13 cellular contexts compared by ENCODE assay signal in genomic region chr2:170843656-170844055, GRCh38. TPM values are rescaled to one million over a fixed set of nuclear protein-coding genes. Genes with fewer than 3 reads are reported as not detected.
DNase-seq lines count a peak whose midpoint lies in the region; ATAC-seq, FAIRE-seq and TF ChIP-seq lines count a peak whose summit lies in the region.
"Had no signal": no experiment of that assay in that cellular context is flagged by ENCODE, and none has a peak within 500 bp of the region (broad histone marks: within the 10 kb centered on the region; RNA-seq: fewer than 3 reads in every experiment).

No MANE protein-coding gene starts in this region.

- no peak overlapping the region for H2AFZ ChIP-seq in endothelial cell of umbilical vein (ENCODE audit: low read depth, low read length)

- no peaks in the 10 kb centered on the region for H3K79me2 ChIP-seq in endothelial cell of umbilical vein (ENCODE audit: control insufficient read depth, insufficient read depth, low read length)

- peaks cover 15% of the 10 kb centered on the region for H3K4me1 Mint-ChIP-seq in activated T-cell treated with anti-CD3 and anti-CD28 coated beads, Interleukin-2, amount 50 U/mL, for 4 hours (ENCODE audit: low read depth)
- peaks cover 20% of the 10 kb centered on the region for H3K4me1 Mint-ChIP-seq in stimulated activated naive CD8-positive, alpha-beta T cell treated with anti-CD3 and anti-CD28 coated beads, Interleukin-15, amount 100 ng/mL, for 72 hours

- no peak overlapping the region for H3K27ac ChIP-seq in endothelial cell of umbilical vein (ENCODE audit: insufficient read depth, low read depth, low read length)
- H3K27ac ChIP-seq in suprapubic skin = no peak overlapping the region
- H3K27ac ChIP-seq: SJSA1 had no signal

- H3K4me3 ChIP-seq in endothelial cell of umbilical vein (replicated peaks in 1 of 3; ENCODE audit: insufficient read depth in 1 of 3, low read depth in 1 of 3, low read length in 3 of 3) = no peak overlapping the region
- no peak overlapping the region for H3K4me3 ChIP-seq in suprapubic skin
- H3K4me3 ChIP-seq: SJSA1 had no signal

- 35% methylated on average over 2 of the region's 2 CpGs for WGBS in suprapubic skin

- H3K36me3 ChIP-seq in endothelial cell of umbilical vein (ENCODE audit: control insufficient read depth in 2 of 2, extremely low read depth in 1 of 2, insufficient read depth in 2 of 2, low read length in 2 of 2) (no peaks in the 10 kb centered on the region), suprapubic skin (no peaks in the 10 kb centered on the region)
- H3K36me3 ChIP-seq: SJSA1 had no signal

- dilution Hi-C loops in endothelial cell of umbilical vein (cut with MboI; ENCODE audit: extremely low pct_ligation_motif_present, low sequenced_read_pairs) = no loop called here

- H3K9me3 ChIP-seq in endothelial cell of umbilical vein (replicated peaks; ENCODE audit: control insufficient read depth, insufficient read depth, low read length) (no peaks in the 10 kb centered on the region), suprapubic skin (no peaks in the 10 kb centered on the region)
- H3K9me3 ChIP-seq: SJSA1 had no signal

- no peak for TF ChIP-seq EP300 in suprapubic skin (IDR thresholded peaks at IDR 0.05)

- H3K27ac Mint-ChIP-seq in stimulated activated naive CD8-positive, alpha-beta T cell treated with anti-CD3 and anti-CD28 coated beads, Interleukin-15, amount 100 ng/mL, for 72 hours = peak overlapping the region in 1 of 2 donors; percentile 48
- H3K27ac Mint-ChIP-seq: CD4-positive, CD25-positive, alpha-beta regulatory T cell had no signal

- CTCF ChIA-PET in endothelial cell of umbilical vein (lab: Charles Lee) = interaction anchor here (1.0 to 1.2 kb wide), 2 partner anchors 18 to 25 kb away, joined by 3 read pairs; no protein-coding TSS in a partner anchor

- H3K4me2 ChIP-seq in endothelial cell of umbilical vein (ENCODE audit: insufficient read depth, low read length) = peak overlapping the region; percentile 8

- no peak for DNase-seq in activated T-cell treated with anti-CD3 and anti-CD28 coated beads, Interleukin-2, amount 50 U/mL, for 4 hours
- no peak for DNase-seq in activated T-cell treated with anti-CD3 and anti-CD28 coated beads for 4 hours
- peak; percentile 62 for DNase-seq in RKO (ENCODE audit: low spot score)
- peak; percentile 47 for DNase-seq in endothelial cell of umbilical vein (ENCODE audit: low read depth, low spot score)
- no peak for DNase-seq in stimulated activated naive CD8-positive, alpha-beta T cell treated with anti-CD3 and anti-CD28 coated beads, Interleukin-15, amount 100 ng/mL, for 72 hours
- no peak for DNase-seq in suprapubic skin (ENCODE audit: low spot score in 2 of 2)
- no peak for DNase-seq in stimulated activated CD4-positive, alpha-beta T cell treated with anti-CD3 and anti-CD28 coated beads, Interleukin-12 subunit alpha, Interleukin-12 subunit beta, amount 100 ng/mL, for 4 hours
- DNase-seq: activated gamma-delta T cell treated with Interleukin-2 at 50 U/mL for 16 hours, NCI-H1092 treated with DMSO at 0.1 percent for 48 hours, occipital lobe had no signal

- H3K36me3 Mint-ChIP-seq in activated T-cell treated with anti-CD3 and anti-CD28 coated beads, Interleukin-2, amount 50 U/mL, for 4 hours (ENCODE audit: insufficient read depth) = no peaks in the 10 kb centered on the region
- H3K36me3 Mint-ChIP-seq: CD4-positive, CD25-positive, alpha-beta regulatory T cell had no signal

- TF ChIP-seq CTCF in endothelial cell of umbilical vein (IDR thresholded peaks at IDR 0.05; ENCODE audit: extremely low read depth in 1 of 2, insufficient read depth in 1 of 2, low read depth in 1 of 2, low read length in 2 of 2) = no peak
- no peak for TF ChIP-seq CTCF in suprapubic skin (IDR thresholded peaks at IDR 0.05)

- H3K9ac ChIP-seq in endothelial cell of umbilical vein (replicated peaks; ENCODE audit: extremely low read depth, insufficient read depth, low read length) = no peak overlapping the region

- H3K4me1 ChIP-seq in endothelial cell of umbilical vein (ENCODE audit: control insufficient read depth, extremely low read depth, insufficient read depth, low read length) = peaks cover 8% of the 10 kb centered on the region
- H3K4me1 ChIP-seq in suprapubic skin = no peaks in the 10 kb centered on the region

- H3K9me1 ChIP-seq in endothelial cell of umbilical vein (replicated peaks; ENCODE audit: control insufficient read depth, extremely low read depth, insufficient read depth, low read length) = no peaks in the 10 kb centered on the region

- H3K27me3 ChIP-seq in endothelial cell of umbilical vein (ENCODE audit: control insufficient read depth in 2 of 2, insufficient read depth in 2 of 2, low read length in 2 of 2) = peaks cover 2 to 4% of the 10 kb centered on the region in 2 experiments
- peaks cover 7% of the 10 kb centered on the region for H3K27me3 ChIP-seq in suprapubic skin
- H3K27me3 ChIP-seq: SJSA1 had no signal

- no peak for TF ChIP-seq POLR2A in endothelial cell of umbilical vein (IDR thresholded peaks at IDR 0.05; ENCODE audit: low read depth, low read length)
- TF ChIP-seq POLR2A in suprapubic skin (IDR thresholded peaks at IDR 0.05) = no peak

- no peaks in the 10 kb centered on the region for H4K20me1 ChIP-seq in endothelial cell of umbilical vein (replicated peaks; ENCODE audit: control insufficient read depth, extremely low read depth, insufficient read depth, low read length)

- intact Hi-C loops in endothelial cell of umbilical vein (cut with micrococcal nuclease) = no loop called here

- POLR2A ChIA-PET in endothelial cell of umbilical vein (lab: Charles Lee) = interaction anchor here (0.6 kb wide), 1 partner anchor 233 kb away, joined by 3 read pairs; no protein-coding TSS in a partner anchor

- H3K27me3 Mint-ChIP-seq in activated T-cell treated with anti-CD3 and anti-CD28 coated beads, Interleukin-2, amount 50 U/mL, for 4 hours (ENCODE audit: low read depth) = peaks cover 4% of the 10 kb centered on the region
- H3K27me3 Mint-ChIP-seq in stimulated activated naive CD8-positive, alpha-beta T cell treated with anti-CD3 and anti-CD28 coated beads, Interleukin-15, amount 100 ng/mL, for 72 hours = no peaks in the 10 kb centered on the region

- ATAC-seq in activated T-cell treated with anti-CD3 and anti-CD28 coated beads, Interleukin-2, amount 50 U/mL, for 4 hours = peak; percentile 52 to 66
- ATAC-seq in stimulated activated naive CD8-positive, alpha-beta T cell treated with anti-CD3 and anti-CD28 coated beads, Interleukin-15, amount 100 ng/mL, for 72 hours = peak; percentile 74
- no peak for ATAC-seq in HG03159 (IDR thresholded peaks at IDR 0.05; ENCODE audit: unreplicated experiment)

- BruUV-seq in endothelial cell of umbilical vein (replicated peaks; lab: Mats Ljungman, UMichigan) = no TSS peak

- no peaks in the 10 kb centered on the region for H3K9me3 Mint-ChIP-seq in activated T-cell treated with anti-CD3 and anti-CD28 coated beads, Interleukin-2, amount 50 U/mL, for 4 hours
- no peaks in the 10 kb centered on the region for H3K9me3 Mint-ChIP-seq in stimulated activated naive CD8-positive, alpha-beta T cell treated with anti-CD3 and anti-CD28 coated beads, Interleukin-15, amount 100 ng/mL, for 72 hours

- no peak overlapping the region for H3K4me3 Mint-ChIP-seq in activated T-cell treated with anti-CD3 and anti-CD28 coated beads, Interleukin-2, amount 50 U/mL, for 4 hours
- H3K4me3 Mint-ChIP-seq in stimulated activated naive CD8-positive, alpha-beta T cell treated with anti-CD3 and anti-CD28 coated beads, Interleukin-15, amount 100 ng/mL, for 72 hours = peak overlapping the region; percentile 33 to 37
- H3K4me3 Mint-ChIP-seq: CD4-positive, CD25-positive, alpha-beta regulatory T cell had no signal

- peak; percentile 83 for FAIRE-seq in endothelial cell of umbilical vein (lab: Jason Lieb, UNC)

TF ChIP-seq in endothelial cell of umbilical vein, 7 proteins besides CTCF, POLR2A, EP300 and RAD21:
- TF ChIP-seq JUN (IDR thresholded peaks at IDR 0.05; ENCODE audit: borderline replicate concordance, insufficient read depth, insufficient read length, low read depth) = peak; percentile 30
- TF ChIP-seq EZH2 (IDR thresholded peaks at IDR 0.05; ENCODE audit: borderline replicate concordance, low read depth, low read length, severe bottlenecking) = no peak
- peak; percentile 59 for TF ChIP-seq FOS (IDR thresholded peaks at IDR 0.05; ENCODE audit: borderline replicate concordance, insufficient read depth, low read length)
- no peak for TF ChIP-seq MYC (IDR thresholded peaks at IDR 0.05; ENCODE audit: low read depth, low read length)
- TF ChIP-seq POLR2AphosphoS5 (IDR thresholded peaks at IDR 0.05; ENCODE audit: insufficient read depth, low read depth, low read length) = peak; percentile 31
- peak; percentile 92 for TF ChIP-seq GATA2 (IDR thresholded peaks at IDR 0.05; ENCODE audit: insufficient read depth, insufficient read length, low read depth, low read length)
- no peak for TF ChIP-seq MAX (IDR thresholded peaks at IDR 0.05; ENCODE audit: insufficient read depth, insufficient read length)

RNA-seq across cellular contexts. Expression of gene GAD1, which starts 27.0 kb away (rescaled TPM):
- total RNA-seq in activated T-cell treated with anti-CD3 and anti-CD28 coated beads, Interleukin-2, amount 50 U/mL, for 4 hours = 1 to 10 TPM; 1.6 to 2.6 (median 2.5) TPM
- total RNA-seq in endothelial cell of umbilical vein (0.60 TPM in 1 of 2 replicates, not detected in the other), suprapubic skin (1 to 10 TPM in 1 of 4 donors, not detected in 3; 2.6 TPM)
- polyA plus RNA-seq in endothelial cell of umbilical vein = 0.62 and 0.64 TPM in 2 replicates
- 0.26 and 0.30 TPM in 2 replicates for polyA plus RNA-seq in endothelial cell of umbilical vein (2011; cell fraction: cytosol; rRNA removed)
- 1.1 and 1.2 TPM in 2 replicates for polyA plus RNA-seq in endothelial cell of umbilical vein (2011; cell fraction: nucleus; rRNA removed)
- 0.09 and 0.19 TPM in 2 replicates for polyA plus RNA-seq in endothelial cell of umbilical vein (2012)
- 0.79 TPM in 1 of 2 replicates, not detected in the other for polyA minus RNA-seq in endothelial cell of umbilical vein
- polyA minus RNA-seq in endothelial cell of umbilical vein (2011; cell fraction: cytosol; rRNA and poly(A)+ RNA removed) = 1.1 TPM
- polyA minus RNA-seq in endothelial cell of umbilical vein (2011; cell fraction: nucleus; rRNA and poly(A)+ RNA removed) = 0.19 and 0.48 TPM in 2 replicates
- total RNA-seq: CD4-positive, CD25-positive, alpha-beta regulatory T cell had no signal
- polyA plus RNA-seq: CD4-positive, CD25-positive, alpha-beta regulatory T cell had no signal

Comparison
In these comparisons a context has a peak if more than half of its experiments do, and no peak if none do; other contexts are left out.
1. DNase-seq: peak in RKO (single experiment) and endothelial cell of umbilical vein (single experiment); none in activated T-cell treated with anti-CD3 and anti-CD28 coated beads, Interleukin-2, amount 50 U/mL, for 4 hours (single experiment), activated T-cell treated with anti-CD3 and anti-CD28 coated beads for 4 hours (single experiment), stimulated activated naive CD8-positive, alpha-beta T cell treated with anti-CD3 and anti-CD28 coated beads, Interleukin-15, amount 100 ng/mL, for 72 hours (0 of 2), suprapubic skin (0 of 2) and stimulated activated CD4-positive, alpha-beta T cell treated with anti-CD3 and anti-CD28 coated beads, Interleukin-12 subunit alpha, Interleukin-12 subunit beta, amount 100 ng/mL, for 4 hours (single experiment).